In the genomic region with DNA sequence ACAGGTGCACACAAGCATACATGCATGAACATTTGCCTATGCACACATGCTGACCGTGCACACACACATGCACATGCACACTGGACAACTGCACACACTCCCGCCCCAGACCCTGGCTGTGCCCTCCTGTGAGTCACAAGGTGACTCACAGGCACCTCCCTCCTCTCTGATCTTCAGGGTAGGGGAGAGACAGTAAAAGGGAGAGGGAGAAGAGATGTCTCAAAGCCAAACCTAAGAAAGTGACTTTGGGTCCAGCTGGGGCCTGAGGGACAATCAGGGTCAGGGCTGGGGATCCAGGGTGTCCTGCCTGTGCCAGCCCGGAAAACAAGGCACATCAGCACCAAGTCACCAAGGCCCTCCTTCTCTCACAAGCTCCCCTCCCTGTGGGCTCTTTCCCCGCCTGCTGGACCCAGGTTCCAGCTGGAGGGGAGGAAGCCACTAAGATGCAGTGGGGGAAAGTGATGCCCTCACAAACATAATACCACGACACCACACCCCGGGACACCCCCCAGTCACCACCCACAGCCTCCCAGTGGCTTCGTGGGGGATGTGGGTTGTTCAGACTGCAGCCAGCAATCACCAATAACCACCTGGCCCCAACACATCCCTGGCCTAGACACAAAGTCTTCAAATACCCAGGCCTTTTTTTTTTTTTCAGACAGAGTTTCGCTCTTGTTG, we compare ENCODE assay signal across 8 cellular contexts. TPM values are rescaled to one million over a fixed set of nuclear protein-coding genes. Genes with fewer than 3 reads are reported as not detected.
DNase-seq lines count a peak whose midpoint lies in the region; ATAC-seq lines count a peak whose summit lies in the region.

No MANE protein-coding gene starts in this region.

- H3K4me1 Mint-ChIP-seq in stimulated activated naive B cell treated with anti-CD40 and anti-IgM and Interleukin-4, amounts not matched to agents 10 μg/mL and 1 μg/mL and 100 μg/mL, for 72 hours, result peaks cover 9 to 22% of the 10 kb centered on the region in 2 donors

- H3K36me3 Mint-ChIP-seq in stimulated activated naive B cell treated with anti-CD40 and anti-IgM and Interleukin-4, amounts not matched to agents 10 μg/mL and 1 μg/mL and 100 μg/mL, for 72 hours, result no peaks in the 10 kb centered on the region

- ATAC-seq in esophagus mucosa (peak; percentile 81), GM21723 (IDR thresholded peaks at IDR 0.05; ENCODE audit: unreplicated experiment) (no peak)
- ATAC-seq in stimulated activated naive B cell treated with anti-CD40 and anti-IgM and Interleukin-4, amounts not matched to agents 10 μg/mL and 1 μg/mL and 100 μg/mL, for 72 hours (replicated peaks), result peak; percentile 80 to 87

- H3K27ac Mint-ChIP-seq in stimulated activated naive B cell treated with anti-CD40 and anti-IgM and Interleukin-4, amounts not matched to agents 10 μg/mL and 1 μg/mL and 100 μg/mL, for 72 hours, result peak overlapping the region; percentile 9

- H3K4me3 Mint-ChIP-seq in stimulated activated naive B cell treated with anti-CD40 and anti-IgM and Interleukin-4, amounts not matched to agents 10 μg/mL and 1 μg/mL and 100 μg/mL, for 72 hours, result peak overlapping the region in 1 of 2 donors; percentile 41

- peaks cover 33 to 55% of the 10 kb centered on the region in 2 donors for H3K27me3 Mint-ChIP-seq in stimulated activated naive B cell treated with anti-CD40 and anti-IgM and Interleukin-4, amounts not matched to agents 10 μg/mL and 1 μg/mL and 100 μg/mL, for 72 hours

- DNase-seq in activated T-cell treated with anti-CD3 and anti-CD28 coated beads for 48 hours (ENCODE audit: low read depth), result peak; percentile 12
- DNase-seq in activated T-cell treated with anti-CD3 and anti-CD28 coated beads for 4 hours, result no peak
- peak; percentile 46 to 59 for DNase-seq in SW 1271 (lab: John Stamatoyannopoulos, UW)
- no peak for DNase-seq in stimulated activated naive B cell treated with anti-CD40 and anti-IgM and Interleukin-4, amounts not matched to agents 10 μg/mL and 1 μg/mL and 100 μg/mL, for 72 hours
- DNase-seq in NCI-H2029 treated with DMSO at 0.1 percent for 48 hours (lab: John Stamatoyannopoulos, UW), result no peak
- DNase-seq in hippocampal formation (lab: John Stamatoyannopoulos, UW), result no peak

- no peaks in the 10 kb centered on the region for H3K9me3 Mint-ChIP-seq in stimulated activated naive B cell treated with anti-CD40 and anti-IgM and Interleukin-4, amounts not matched to agents 10 μg/mL and 1 μg/mL and 100 μg/mL, for 72 hours

RNA-seq across cellular contexts. Expression of a gene that starts 39.3 kb away (rescaled TPM):
- 0.96 TPM for total RNA-seq in esophagus mucosa

RNA-seq across cellular contexts. Expression of a gene that starts 53.0 kb away (rescaled TPM):
- 4.5 TPM for total RNA-seq in esophagus mucosa

Comparison
In these comparisons a context has a peak if more than half of its experiments do, and no peak if none do; other contexts are left out.
1. DNase-seq: peak in activated T-cell treated with anti-CD3 and anti-CD28 coated beads for 48 hours (single experiment) and SW 1271 (2 of 2); none in activated T-cell treated with anti-CD3 and anti-CD28 coated beads for 4 hours (single experiment), stimulated activated naive B cell treated with anti-CD40 and anti-IgM and Interleukin-4, amounts not matched to agents 10 μg/mL and 1 μg/mL and 100 μg/mL, for 72 hours (single experiment), NCI-H2029 treated with DMSO at 0.1 percent for 48 hours (single experiment) and hippocampal formation (0 of 2).